In the genomic region with DNA sequence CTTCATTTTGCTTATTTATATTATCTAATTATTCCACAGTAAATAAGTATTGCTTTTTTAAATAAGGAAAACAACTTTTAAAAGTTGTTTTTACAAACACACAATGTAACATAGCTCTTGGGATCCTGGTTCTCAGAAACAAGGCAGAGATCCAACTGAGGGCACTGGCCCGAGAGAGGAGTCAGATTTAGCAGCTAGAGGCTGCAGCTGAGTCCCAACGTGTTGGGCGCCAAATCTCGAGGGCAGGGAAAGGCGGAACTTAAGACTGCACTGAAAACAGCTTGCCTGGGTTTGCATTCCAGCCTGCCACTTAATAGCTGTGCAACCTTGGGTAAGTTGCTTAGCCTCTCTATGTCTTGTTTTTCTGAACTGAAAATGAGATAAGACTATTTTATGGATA, we compare ENCODE assay signal across 19 cellular contexts. TPM values are rescaled to one million over a fixed set of nuclear protein-coding genes. Genes with fewer than 3 reads are reported as not detected.
A peak's percentile ranks its signal among the peaks of the same experiment; 100 is the strongest.
DNase-seq lines count a peak whose midpoint lies in the region; ATAC-seq, FAIRE-seq and TF ChIP-seq lines count a peak whose summit lies in the region.
"Had no signal": no experiment of that assay in that cellular context is flagged by ENCODE, and none has a peak within 500 bp of the region (broad histone marks: within the 10 kb centered on the region; RNA-seq: fewer than 3 reads in every experiment).

No MANE protein-coding gene starts in this region.

- H3K36me3 ChIP-seq in WERI-Rb-1 (no peaks in the 10 kb centered on the region), pancreas (no peaks in the 10 kb centered on the region), transverse colon (no peaks in the 10 kb centered on the region)
- H3K36me3 ChIP-seq: BE2C, HAP-1 had no signal

- intact Hi-C loops in pancreas (cut with DNase I) (no loop called here), transverse colon (cut with DNase I; ENCODE audit: low total_unique reads) (no loop called here)

- H3K4me1 ChIP-seq in pancreas (no peaks in the 10 kb centered on the region), transverse colon (peaks cover 0 to 23% (median 1%) of the 10 kb centered on the region in 4 donors)
- H3K4me1 ChIP-seq: BE2C, HAP-1 had no signal

- in situ Hi-C loops in G401 (cut with HindIII; ENCODE audit: low sequenced_read_pairs) = no loop called here
- in situ Hi-C loops in transverse colon (cut with MboI; ENCODE audit: low pct_ligation_motif_present in 1 of 4, low pct_unique_long_range_greater_than_20kb in 1 of 4, low sequenced_read_pairs in 3 of 4) = no loop called here

- peak; percentile 82 for DNase-seq in G401 (ENCODE audit: low spot score)
- peak; percentile 83 for DNase-seq in NCI-H524 treated with DMSO at 0.1 percent for 48 hours (lab: John Stamatoyannopoulos, UW)
- DNase-seq in WERI-Rb-1 = peak; percentile 82
- no peak for DNase-seq in pancreas
- no peak for DNase-seq in transverse colon
- DNase-seq in GDM1 (lab: John Stamatoyannopoulos, UW) = no peak
- DNase-seq: ACHN; BE2C; CD4-positive, CD25-positive, alpha-beta regulatory T cell; CD8-positive, alpha-beta memory T cell; COR-L47; DMS79 treated with DMSO at 0.1 percent for 48 hours; GM23248 had no signal

- peak overlapping the region; percentile 34 for H3K4me3 ChIP-seq in WERI-Rb-1 (ENCODE audit: low read depth, low read length)
- no peak overlapping the region for H3K4me3 ChIP-seq in pancreas
- H3K4me3 ChIP-seq in transverse colon = no peak overlapping the region
- H3K4me3 ChIP-seq: GM23248, HAP-1 had no signal

- no peaks in the 10 kb centered on the region for H3K27me3 ChIP-seq in WERI-Rb-1 (ENCODE audit: insufficient read depth, low read depth, severe bottlenecking)
- H3K27me3 ChIP-seq in pancreas = peaks cover 0 to 2% (median under 1%) of the 10 kb centered on the region in 4 donors
- H3K27me3 ChIP-seq in transverse colon = peaks cover 33% of the 10 kb centered on the region
- H3K27me3 ChIP-seq: BE2C had no signal

- FAIRE-seq in pancreas (lab: Jason Lieb, UNC) = no peak
- FAIRE-seq: A204.1, GM12891, GM19239 had no signal

- no peak for ATAC-seq in pancreas
- ATAC-seq in GM21381 (IDR thresholded peaks at IDR 0.05; ENCODE audit: unreplicated experiment) = no peak

- H3K9me3 ChIP-seq in WERI-Rb-1 (ENCODE audit: severe bottlenecking) = no peaks in the 10 kb centered on the region
- no peaks in the 10 kb centered on the region for H3K9me3 ChIP-seq in pancreas
- no peaks in the 10 kb centered on the region for H3K9me3 ChIP-seq in transverse colon
- H3K9me3 ChIP-seq: BE2C, HAP-1 had no signal

- H3K27ac ChIP-seq in WERI-Rb-1 = peak overlapping the region; percentile 91
- H3K27ac ChIP-seq in pancreas = no peak overlapping the region
- H3K27ac ChIP-seq in transverse colon = no peak overlapping the region
- H3K27ac ChIP-seq: GM23248 had no signal

- WGBS in pancreas, 2 donors = 69 to 73% methylated on average over 5 of the region's 5 CpGs
- WGBS in transverse colon (ENCODE audit: low coverage in 1 of 2), 2 donors = 59 to 67% methylated on average over 2 to 5 of the region's 5 CpGs

- TF ChIP-seq POLR2A in transverse colon (IDR thresholded peaks at IDR 0.05) = no peak

- TF ChIP-seq CTCF in WERI-Rb-1 (IDR thresholded peaks at IDR 0.05; ENCODE audit: low read depth, low read length) = no peak
- TF ChIP-seq CTCF in pancreas (IDR thresholded peaks at IDR 0.05) = no peak
- TF ChIP-seq CTCF in transverse colon (IDR thresholded peaks at IDR 0.05) = no peak

- no peak for TF ChIP-seq EP300 in transverse colon (IDR thresholded peaks at IDR 0.05; ENCODE audit: low read depth)

RNA-seq across cellular contexts. Expression of a gene that starts 16.4 kb away (rescaled TPM):
- total RNA-seq in G401 (2014; rRNA removed; shearing (Covaris generic)) = 5.7 and 7.7 TPM in 2 replicates
- 1 to 10 TPM; 3.7 to 9.3 (median 6.4) TPM for total RNA-seq in pancreas
- 1 to 10 TPM; 3.6 to 5.0 TPM for polyA plus RNA-seq in pancreas
- 1 to 10 TPM in 2 of 4 donors, under 1 TPM in 2; 0.75 to 4.9 (median 2.3) TPM for total RNA-seq in transverse colon
- total RNA-seq: HT-29 had no signal
- polyA plus RNA-seq: CD4-positive, CD25-positive, alpha-beta regulatory T cell; CD8-positive, alpha-beta memory T cell had no signal

Comparison
In these comparisons a context has a peak if more than half of its experiments do, and no peak if none do; other contexts are left out.
1. DNase-seq: peak in G401 (single experiment), NCI-H524 treated with DMSO at 0.1 percent for 48 hours (single experiment) and WERI-Rb-1 (single experiment); none in pancreas (0 of 6), transverse colon (single experiment) and GDM1 (single experiment).